Comparison of ENCODE assay signal across 1 cellular context in the genomic region with DNA sequence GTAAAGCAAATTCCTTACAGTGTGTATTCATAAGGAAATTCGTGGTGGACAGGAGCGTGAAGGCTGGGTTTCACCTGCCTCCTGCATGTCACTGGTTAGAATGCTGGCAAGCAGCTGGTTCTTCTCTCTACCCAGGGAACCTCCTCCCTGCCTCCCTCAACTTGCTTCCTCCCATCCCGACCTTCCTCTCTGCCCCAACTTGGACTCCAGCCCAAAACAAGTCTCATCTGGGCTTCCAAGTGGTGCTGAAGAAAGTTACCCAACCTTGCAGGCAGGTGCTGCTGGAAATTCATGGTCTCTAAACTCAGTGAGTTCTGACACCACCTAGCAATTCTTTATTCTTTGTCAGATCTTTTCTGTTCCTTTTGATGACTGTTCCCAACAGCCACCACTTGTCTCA.
TF ChIP-seq lines count a peak whose summit lies in the region.

No MANE protein-coding gene starts in this region.

TF ChIP-seq in GM23338, 12 proteins besides CTCF, POLR2A, EP300 and RAD21 (continued from another document):
- TF ChIP-seq, protein P1, sequence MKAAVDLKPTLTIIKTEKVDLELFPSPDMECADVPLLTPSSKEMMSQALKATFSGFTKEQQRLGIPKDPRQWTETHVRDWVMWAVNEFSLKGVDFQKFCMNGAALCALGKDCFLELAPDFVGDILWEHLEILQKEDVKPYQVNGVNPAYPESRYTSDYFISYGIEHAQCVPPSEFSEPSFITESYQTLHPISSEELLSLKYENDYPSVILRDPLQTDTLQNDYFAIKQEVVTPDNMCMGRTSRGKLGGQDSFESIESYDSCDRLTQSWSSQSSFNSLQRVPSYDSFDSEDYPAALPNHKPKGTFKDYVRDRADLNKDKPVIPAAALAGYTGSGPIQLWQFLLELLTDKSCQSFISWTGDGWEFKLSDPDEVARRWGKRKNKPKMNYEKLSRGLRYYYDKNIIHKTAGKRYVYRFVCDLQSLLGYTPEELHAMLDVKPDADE (IDR thresholded peaks at IDR 0.05), result no peak
